Comparison of ENCODE assay signal across 6 cellular contexts in genomic region chr4:54933579-54933978, GRCh38.
"Had no signal": no experiment of that assay in that cellular context is flagged by ENCODE, and none has a peak within 500 bp of the region (broad histone marks: within the 10 kb centered on the region; RNA-seq: fewer than 3 reads in every experiment).

No MANE protein-coding gene starts in this region.

- DNase-seq: IMR-90, KBM-7, KG1 had no signal

- H3K4me2 ChIP-seq: KMS-11 had no signal

- H3K27ac ChIP-seq: HL-60, KMS-11 had no signal

- FAIRE-seq: HTR-8/SVneo had no signal

- H3K9ac ChIP-seq: KMS-11 had no signal
